In genomic region chr6:149761438-149761837, GRCh38 we compare ENCODE assay signal across 10 cellular contexts. TPM values are rescaled to one million over a fixed set of nuclear protein-coding genes. Genes with fewer than 3 reads are reported as not detected.
A peak's percentile ranks its signal among the peaks of the same experiment; 100 is the strongest.
DNase-seq lines count a peak whose midpoint lies in the region; ATAC-seq and TF ChIP-seq lines count a peak whose summit lies in the region.
"Had no signal": no experiment of that assay in that cellular context is flagged by ENCODE, and none has a peak within 500 bp of the region (broad histone marks: within the 10 kb centered on the region; RNA-seq: fewer than 3 reads in every experiment).

No MANE protein-coding gene starts in this region.

- H3K4me3 ChIP-seq in adrenal gland = no peak overlapping the region

- ATAC-seq in GM18870 (IDR thresholded peaks at IDR 0.05; ENCODE audit: unreplicated experiment) = peak; percentile 99
- ATAC-seq in HG02571 (IDR thresholded peaks at IDR 0.05; ENCODE audit: unreplicated experiment) = peak; percentile 68
- peak; percentile 98 for ATAC-seq in HG03520 (IDR thresholded peaks at IDR 0.05; ENCODE audit: unreplicated experiment)
- ATAC-seq in effector memory CD8-positive, alpha-beta T cell (replicated peaks) = peak; percentile 17
- ATAC-seq in activated CD4-positive, alpha-beta T cell treated with anti-CD3 and anti-CD28 coated beads for 36 hours = no peak
- ATAC-seq: right cardiac atrium; stimulated activated effector memory CD8-positive, alpha-beta T cell treated with anti-CD3 and anti-CD28 coated beads, Interleukin-12 subunit alpha, Interleukin-12 subunit beta, amount 100 ng/mL, for 72 hours had no signal

- no peak overlapping the region for H3K27ac ChIP-seq in adrenal gland

- no peaks in the 10 kb centered on the region for H3K27me3 Mint-ChIP-seq in effector memory CD8-positive, alpha-beta T cell
- H3K27me3 Mint-ChIP-seq in activated CD4-positive, alpha-beta T cell treated with anti-CD3 and anti-CD28 coated beads for 36 hours = no peaks in the 10 kb centered on the region

- intact Hi-C loops in adrenal gland (cut with DNase I) = no loop called here
- intact Hi-C loops in activated CD4-positive, alpha-beta T cell treated with anti-CD3 and anti-CD28 coated beads for 36 hours (cut with DNase I, micrococcal nuclease) = no loop called here

- peaks cover 0 to 6% of the 10 kb centered on the region in 2 donors for H3K4me1 ChIP-seq in adrenal gland (replicated peaks in 1 of 2)

- H3K27me3 ChIP-seq in adrenal gland = no peaks in the 10 kb centered on the region

- peaks cover 13 to 20% of the 10 kb centered on the region in 2 donors for H3K4me1 Mint-ChIP-seq in effector memory CD8-positive, alpha-beta T cell (ENCODE audit: low read depth in 2 of 2)
- peaks cover 6% of the 10 kb centered on the region for H3K4me1 Mint-ChIP-seq in activated CD4-positive, alpha-beta T cell treated with anti-CD3 and anti-CD28 coated beads for 36 hours

- 80 to 98% (median 87%) methylated on average over 1 of the region's 1 CpG for WGBS in adrenal gland, 4 donors

- no peaks in the 10 kb centered on the region for H3K36me3 ChIP-seq in adrenal gland (replicated peaks in 1 of 2)

- no peaks in the 10 kb centered on the region for H3K9me3 Mint-ChIP-seq in effector memory CD8-positive, alpha-beta T cell
- H3K9me3 Mint-ChIP-seq in activated CD4-positive, alpha-beta T cell treated with anti-CD3 and anti-CD28 coated beads for 36 hours (ENCODE audit: low read depth) = peaks cover 5% of the 10 kb centered on the region

- no peak overlapping the region for H3K4me3 Mint-ChIP-seq in effector memory CD8-positive, alpha-beta T cell
- H3K4me3 Mint-ChIP-seq in activated CD4-positive, alpha-beta T cell treated with anti-CD3 and anti-CD28 coated beads for 36 hours = no peak overlapping the region
- H3K4me3 Mint-ChIP-seq: stimulated activated effector memory CD8-positive, alpha-beta T cell treated with anti-CD3 and anti-CD28 coated beads, Interleukin-12 subunit alpha, Interleukin-12 subunit beta, amount 100 ng/mL, for 72 hours had no signal

- CTCF ChIA-PET in activated CD4-positive, alpha-beta T cell treated with anti-CD3 and anti-CD28 coated beads for 36 hours (lab: Charles Lee) = no interaction called here

- TF ChIP-seq POLR2A in adrenal gland (IDR thresholded peaks at IDR 0.05) = no peak

- TF ChIP-seq CTCF in adrenal gland (IDR thresholded peaks at IDR 0.05) = no peak

- POLR2A ChIA-PET in activated CD4-positive, alpha-beta T cell treated with anti-CD3 and anti-CD28 coated beads for 36 hours (lab: Charles Lee) = no interaction called here

- no peak for DNase-seq in effector memory CD8-positive, alpha-beta T cell
- no peak for DNase-seq in NCI-H2107 treated with DMSO at 0.1 percent for 48 hours (lab: John Stamatoyannopoulos, UW; ENCODE audit: unreplicated experiment)
- DNase-seq in adrenal gland = no peak
- DNase-seq in OCI-M2 (lab: John Stamatoyannopoulos, UW; ENCODE audit: unreplicated experiment) = no peak
- DNase-seq in activated CD4-positive, alpha-beta T cell treated with anti-CD3 and anti-CD28 coated beads for 36 hours = no peak
- DNase-seq: right cardiac atrium had no signal

- H3K36me3 Mint-ChIP-seq in effector memory CD8-positive, alpha-beta T cell (ENCODE audit: insufficient read depth) = peaks cover 21% of the 10 kb centered on the region
- peaks cover 22% of the 10 kb centered on the region for H3K36me3 Mint-ChIP-seq in activated CD4-positive, alpha-beta T cell treated with anti-CD3 and anti-CD28 coated beads for 36 hours (ENCODE audit: low read depth)

- no peak overlapping the region for H3K27ac Mint-ChIP-seq in effector memory CD8-positive, alpha-beta T cell
- no peak overlapping the region for H3K27ac Mint-ChIP-seq in activated CD4-positive, alpha-beta T cell treated with anti-CD3 and anti-CD28 coated beads for 36 hours
- H3K27ac Mint-ChIP-seq: stimulated activated effector memory CD8-positive, alpha-beta T cell treated with anti-CD3 and anti-CD28 coated beads, Interleukin-12 subunit alpha, Interleukin-12 subunit beta, amount 100 ng/mL, for 72 hours had no signal

- no peaks in the 10 kb centered on the region for H3K9me3 ChIP-seq in adrenal gland (replicated peaks in 1 of 3)

RNA-seq across cellular contexts. Expression of gene PCMT1, which starts 11.9 kb away (rescaled TPM):
- 100 to 1,000 TPM in 1 of 8 donors, 10 to 100 TPM in 7; 55.7 to 103 (median 63.1) TPM for total RNA-seq in adrenal gland
- polyA plus RNA-seq in adrenal gland = 100 to 1,000 TPM in 1 of 3 donors, 10 to 100 TPM in 2; 15.9 to 113 (median 18.3) TPM
- total RNA-seq in activated CD4-positive, alpha-beta T cell treated with anti-CD3 and anti-CD28 coated beads for 36 hours = 10 to 100 TPM; 90.1 to 91.3 TPM

RNA-seq across cellular contexts. Expression of gene NUP43, which starts 15.1 kb away (rescaled TPM):
- 10 to 100 TPM in 6 of 8 donors, 1 to 10 TPM in 2; 9.1 to 36.2 (median 26.2) TPM for total RNA-seq in adrenal gland
- polyA plus RNA-seq in adrenal gland = 10 to 100 TPM in 1 of 3 donors, 1 to 10 TPM in 2; 6.2 to 18.6 (median 6.7) TPM
- total RNA-seq in activated CD4-positive, alpha-beta T cell treated with anti-CD3 and anti-CD28 coated beads for 36 hours = 10 to 100 TPM; 80.5 to 89.4 TPM

RNA-seq across cellular contexts. Expression of gene LATS1, which starts 43.5 kb away (rescaled TPM):
- total RNA-seq in adrenal gland = 10 to 100 TPM; 19.4 to 39.6 (median 28.5) TPM
- polyA plus RNA-seq in adrenal gland = 10 to 100 TPM in 2 of 3 donors, 1 to 10 TPM in 1; 6.2 to 18.3 (median 11.9) TPM
- total RNA-seq in activated CD4-positive, alpha-beta T cell treated with anti-CD3 and anti-CD28 coated beads for 36 hours = 10 to 100 TPM; 21.2 to 23.5 TPM
